Comparison of ENCODE assay signal across 1 cellular context in the genomic region with DNA sequence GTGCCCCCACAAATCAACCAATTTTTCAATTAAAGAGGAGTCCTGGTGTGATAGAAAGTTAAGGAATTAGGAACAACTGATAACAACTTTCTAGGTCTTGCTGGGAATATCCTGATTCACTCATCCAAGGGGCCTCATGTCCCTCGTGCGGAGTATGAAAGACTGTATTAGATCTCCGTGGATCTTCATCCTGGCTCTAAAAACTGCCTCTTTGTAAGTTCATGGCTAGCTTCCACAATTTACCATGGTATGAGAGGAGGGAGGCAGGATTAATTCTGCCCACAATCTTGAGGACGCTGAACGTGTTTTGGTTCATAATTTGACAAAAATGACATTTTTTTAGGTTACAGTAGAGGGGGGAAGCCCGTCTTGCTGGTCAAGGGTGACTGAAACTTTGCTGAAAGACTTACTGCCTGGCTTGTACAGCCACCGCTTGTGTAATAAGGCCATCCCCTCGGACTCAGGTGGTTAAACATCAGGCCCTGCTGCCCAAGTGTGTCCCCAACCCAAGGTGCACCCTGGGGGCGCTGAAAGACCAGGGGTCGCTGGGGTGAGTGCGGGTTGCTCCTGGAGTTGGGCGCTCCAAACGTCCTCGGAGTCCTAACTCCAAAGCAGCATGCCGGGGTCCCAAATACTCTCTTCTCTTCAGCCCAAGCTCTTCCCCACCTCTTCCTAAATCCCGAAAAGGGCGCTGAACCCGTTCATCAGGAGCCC.
TF ChIP-seq lines count a peak whose summit lies in the region.

No MANE protein-coding gene starts in this region.

TF ChIP-seq in HCT116, 20 proteins besides CTCF, POLR2A, EP300 and RAD21 (continued from another document):
- TF ChIP-seq TCF7L2 (IDR thresholded peaks at IDR 0.05; ENCODE audit: borderline replicate concordance, extremely low read depth, insufficient read depth, insufficient read length) (no peak), CEBPB (IDR thresholded peaks at IDR 0.05; ENCODE audit: low read depth) (no peak), SP1 (IDR thresholded peaks at IDR 0.05; ENCODE audit: low read depth) (no peak), CBX3 (IDR thresholded peaks at IDR 0.05; ENCODE audit: low read depth) (no peak), FOSL1 (IDR thresholded peaks at IDR 0.05; ENCODE audit: low read depth) (no peak), ZNF274 (IDR thresholded peaks at IDR 0.05; ENCODE audit: low read depth, low read length) (no peak), SIN3A (IDR thresholded peaks at IDR 0.05; ENCODE audit: low read depth) (no peak)
- TF ChIP-seq, protein P1, sequence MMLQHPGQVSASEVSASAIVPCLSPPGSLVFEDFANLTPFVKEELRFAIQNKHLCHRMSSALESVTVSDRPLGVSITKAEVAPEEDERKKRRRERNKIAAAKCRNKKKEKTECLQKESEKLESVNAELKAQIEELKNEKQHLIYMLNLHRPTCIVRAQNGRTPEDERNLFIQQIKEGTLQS (IDR thresholded peaks at IDR 0.05): no peak
TF ChIP-seq in HCT116: peak in this region for 0.
